Comparison of ENCODE assay signal across 9 cellular contexts in the genomic region with DNA sequence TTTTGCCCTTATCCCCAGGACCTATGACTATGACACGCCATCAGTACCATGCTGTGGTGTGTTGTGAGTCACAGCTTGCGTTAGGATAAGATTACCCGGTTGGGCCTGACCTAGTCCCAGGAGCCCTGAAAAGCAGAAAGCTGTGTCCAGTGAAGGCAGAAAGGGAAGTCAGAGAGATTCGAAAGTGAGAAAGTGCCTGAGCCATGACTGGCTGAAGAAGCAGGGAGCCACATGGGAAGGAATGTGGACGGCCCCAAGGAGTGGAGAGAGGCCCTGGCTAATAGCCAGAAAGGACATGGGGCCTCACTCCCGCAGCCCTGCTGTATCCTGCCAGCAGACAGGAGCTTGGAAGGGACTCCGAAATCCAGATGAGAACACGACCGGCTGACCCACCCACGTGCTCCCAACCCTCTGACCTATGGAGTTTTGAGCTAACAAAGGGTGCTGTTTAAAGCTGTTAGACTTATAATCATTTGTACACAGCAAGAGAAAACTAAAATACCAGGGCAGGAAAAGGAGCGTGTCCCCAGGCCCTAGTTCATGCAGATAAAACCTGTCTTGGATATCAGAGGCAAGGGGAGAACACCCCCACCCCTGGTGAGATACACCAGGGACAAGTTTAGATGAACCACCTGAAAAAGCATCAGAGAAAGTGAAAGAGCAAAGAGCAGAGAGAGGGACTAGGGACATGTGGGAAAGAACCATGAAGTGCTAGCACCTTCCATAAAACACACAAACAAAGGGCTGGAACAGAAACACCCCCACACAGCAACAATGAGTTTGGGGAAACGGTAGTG.
DNase-seq lines count a peak whose midpoint lies in the region; ATAC-seq and TF ChIP-seq lines count a peak whose summit lies in the region.
"Had no signal": no experiment of that assay in that cellular context is flagged by ENCODE, and none has a peak within 500 bp of the region (broad histone marks: within the 10 kb centered on the region; RNA-seq: fewer than 3 reads in every experiment).

No MANE protein-coding gene starts in this region.

- H2AFZ ChIP-seq in mesenchymal stem cell (ENCODE audit: low read depth, low read length): peak overlapping the region; percentile 56

- H3K9ac ChIP-seq in colonic mucosa (ENCODE audit: low read depth in 2 of 2, low read length in 2 of 2) (no peak overlapping the region), mesenchymal stem cell (ENCODE audit: low read length) (peak overlapping the region; percentile 85)

- H3K18ac ChIP-seq in mesenchymal stem cell (ENCODE audit: low read depth in 1 of 2, low read length in 2 of 2): peak overlapping the region; percentile 55 to 93

- H3K27me3 ChIP-seq in colonic mucosa: no peaks in the 10 kb centered on the region
- H3K27me3 ChIP-seq in mesenchymal stem cell (ENCODE audit: control insufficient read depth in 1 of 2, insufficient read depth in 1 of 2, low read length in 2 of 2): no peaks in the 10 kb centered on the region
- no peaks in the 10 kb centered on the region for H3K27me3 ChIP-seq in spleen (replicated peaks in 1 of 7)

- ATAC-seq in GM21447 (IDR thresholded peaks at IDR 0.05; ENCODE audit: unreplicated experiment): no peak

- H3K36me3 ChIP-seq in colonic mucosa (no peaks in the 10 kb centered on the region), mesenchymal stem cell (ENCODE audit: control insufficient read depth in 1 of 2, insufficient read depth in 2 of 2, low read depth in 1 of 2, low read length in 2 of 2) (no peaks in the 10 kb centered on the region), spleen (no peaks in the 10 kb centered on the region)

- no peak overlapping the region for H3K27ac Mint-ChIP-seq in endothelial cell (ENCODE audit: unreplicated experiment)

- 33% methylated on average over 8 of the region's 12 CpGs for WGBS in mesenchymal stem cell
- 60 to 79% (median 72%) methylated on average over 12 of the region's 12 CpGs for WGBS in spleen, 5 donors

- H2BK5ac ChIP-seq in mesenchymal stem cell (ENCODE audit: low read depth, low read length, poor library complexity, severe bottlenecking): no peak overlapping the region

- peak overlapping the region; percentile 82 for H2BK120ac ChIP-seq in mesenchymal stem cell (ENCODE audit: low read depth, low read length)

- H3K4me2 ChIP-seq in mesenchymal stem cell (ENCODE audit: low read length, poor library complexity, severe bottlenecking): peak overlapping the region; percentile 30

- H4K91ac ChIP-seq in mesenchymal stem cell (ENCODE audit: low read length): peak overlapping the region; percentile 93

- DNase-seq in ELR (ENCODE audit: low read depth) (peak; percentile 96), LoVo (ENCODE audit: low spot score) (peak; percentile 31), colonic mucosa (no peak), mesenchymal stem cell (peak; percentile 96), endothelial cell (ENCODE audit: low spot score) (no peak), spleen (no peak)
- no peak for DNase-seq in effector CD8-positive, alpha-beta T cell (lab: John Stamatoyannopoulos, UW)

- peak overlapping the region; percentile 9 for H3K27ac ChIP-seq in colonic mucosa
- peak overlapping the region; percentile 91 for H3K27ac ChIP-seq in mesenchymal stem cell (ENCODE audit: low read length, poor library complexity, severe bottlenecking)
- peak overlapping the region in 4 of 8 donors; percentile 1 to 57 (median 23) for H3K27ac ChIP-seq in spleen
- H3K27ac ChIP-seq: HL-60 had no signal

- no peak for TF ChIP-seq CTCF in colonic mucosa (IDR thresholded peaks at IDR 0.05)
- no peak for TF ChIP-seq CTCF in endothelial cell (IDR thresholded peaks at IDR 0.05; ENCODE audit: unreplicated experiment)
- no peak for TF ChIP-seq CTCF in spleen (IDR thresholded peaks at IDR 0.05 in 8 of 11, conservative IDR thresholded peaks at IDR 0.05 in 3 of 11)

- no peaks in the 10 kb centered on the region for H3K27me3 Mint-ChIP-seq in endothelial cell (ENCODE audit: unreplicated experiment)

- TF ChIP-seq POLR2A in spleen (IDR thresholded peaks at IDR 0.05): no peak

- H2BK15ac ChIP-seq in mesenchymal stem cell (ENCODE audit: low read depth, poor library complexity, severe bottlenecking): peak overlapping the region; percentile 82

- no peaks in the 10 kb centered on the region for H3K36me3 Mint-ChIP-seq in endothelial cell (ENCODE audit: low read depth, unreplicated experiment)

- peak overlapping the region; percentile 27 to 69 for H2BK12ac ChIP-seq in mesenchymal stem cell (ENCODE audit: low read length in 2 of 2)

- peaks cover 7% of the 10 kb centered on the region for H3K4me1 ChIP-seq in colonic mucosa
- H3K4me1 ChIP-seq in mesenchymal stem cell (ENCODE audit: control insufficient read depth, insufficient read depth, low read depth, low read length): peaks cover 17% of the 10 kb centered on the region
- H3K4me1 ChIP-seq in spleen: peaks cover 0 to 35% (median 18%) of the 10 kb centered on the region in 6 donors

- H3K9me3 Mint-ChIP-seq in endothelial cell (ENCODE audit: unreplicated experiment): no peaks in the 10 kb centered on the region

- H3K4ac ChIP-seq in mesenchymal stem cell (ENCODE audit: low read depth in 1 of 2, low read length in 2 of 2): peak overlapping the region; percentile 46 to 98

- H3K79me1 ChIP-seq in mesenchymal stem cell (replicated peaks; ENCODE audit: low read length, poor library complexity, severe bottlenecking): peaks cover 12% of the 10 kb centered on the region

- peak overlapping the region; percentile 58 for H2AK5ac ChIP-seq in mesenchymal stem cell (ENCODE audit: low read length, severe bottlenecking)

- no peak overlapping the region for H3K4me3 Mint-ChIP-seq in endothelial cell (ENCODE audit: unreplicated experiment)

- H3K23ac ChIP-seq in mesenchymal stem cell (ENCODE audit: low read length in 2 of 2): peak overlapping the region in 1 of 2 experiments; percentile 50

- H3K4me1 Mint-ChIP-seq in endothelial cell (ENCODE audit: unreplicated experiment): peaks cover 8% of the 10 kb centered on the region

- H3K9me3 ChIP-seq in colonic mucosa: no peaks in the 10 kb centered on the region
- no peaks in the 10 kb centered on the region for H3K9me3 ChIP-seq in mesenchymal stem cell (ENCODE audit: control insufficient read depth, low read length)
- H3K9me3 ChIP-seq in spleen: peaks cover 0 to 3% (median 0%) of the 10 kb centered on the region in 8 donors

- intact Hi-C loops in colonic mucosa (cut with DNase I): no loop called here
- intact Hi-C loops in spleen (cut with DNase I; ENCODE audit: low total_unique reads): no loop called here

- H3K14ac ChIP-seq in mesenchymal stem cell (ENCODE audit: low read length in 2 of 2): no peak overlapping the region

- no peak overlapping the region for H3K4me3 ChIP-seq in colonic mucosa
- peak overlapping the region in 1 of 2 experiments; percentile 44 for H3K4me3 ChIP-seq in mesenchymal stem cell (ENCODE audit: insufficient read depth in 1 of 2, low read depth in 1 of 2, low read length in 2 of 2)
- H3K4me3 ChIP-seq in spleen: no peak overlapping the region

- peak overlapping the region; percentile 84 for H4K8ac ChIP-seq in mesenchymal stem cell (ENCODE audit: low read length)

Comparison
In these comparisons a context has a peak if more than half of its experiments do, and no peak if none do; other contexts are left out.
1. DNase-seq: peak in ELR (single experiment), LoVo (single experiment) and mesenchymal stem cell (single experiment); none in colonic mucosa (single experiment), endothelial cell (single experiment), spleen (single experiment) and effector CD8-positive, alpha-beta T cell (single experiment).